In the genomic region with DNA sequence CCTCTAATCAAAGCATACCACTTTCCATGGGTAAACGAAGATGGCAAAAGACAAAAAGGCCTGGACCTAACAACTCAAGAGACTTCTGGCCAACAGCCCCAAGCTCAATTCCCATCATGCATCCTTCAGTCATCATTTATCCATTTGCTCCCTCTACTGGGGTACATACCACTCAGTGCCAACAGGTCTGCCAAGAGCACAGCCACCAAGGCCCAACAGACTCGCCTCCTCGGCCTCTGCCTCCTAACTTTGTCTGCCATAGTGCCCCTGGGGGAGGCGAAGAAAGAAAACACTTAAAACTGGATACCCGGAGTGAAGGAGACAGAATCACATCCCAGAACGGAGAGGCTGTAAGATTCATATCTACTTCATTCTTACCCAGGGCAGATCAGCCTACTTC, we compare ENCODE assay signal across 6 cellular contexts. TPM values are rescaled to one million over a fixed set of nuclear protein-coding genes. Genes with fewer than 3 reads are reported as not detected.
A peak's percentile ranks its signal among the peaks of the same experiment; 100 is the strongest.
DNase-seq lines count a peak whose midpoint lies in the region; ATAC-seq and TF ChIP-seq lines count a peak whose summit lies in the region.

No MANE protein-coding gene starts in this region.

- H3K27me3 ChIP-seq in right lobe of liver = no peaks in the 10 kb centered on the region

- peak overlapping the region; percentile 95 to 99 (median 98) for H3K4me3 ChIP-seq in right lobe of liver

- peaks cover 0 to 19% (median 3%) of the 10 kb centered on the region in 4 donors for H3K4me1 ChIP-seq in right lobe of liver

- H3K27me3 Mint-ChIP-seq in activated T-cell treated with anti-CD3 and anti-CD28 coated beads, Interleukin-2, amount 50 U/mL, for 4 hours (ENCODE audit: low read depth) = no peaks in the 10 kb centered on the region

- peak; percentile 65 for DNase-seq in activated effector memory CD4-positive, alpha-beta T cell treated with anti-CD3 and anti-CD28 coated beads, Interleukin-2, amount 50 U/mL, for 16 hours
- DNase-seq in activated effector memory CD4-positive, alpha-beta T cell treated with Interleukin-2 at 50 U/mL for 16 hours = no peak
- DNase-seq in activated T-cell treated with anti-CD3 and anti-CD28 coated beads, Interleukin-2, amount 50 U/mL, for 4 hours = no peak
- no peak for DNase-seq in right lobe of liver
- DNase-seq in KG1 (lab: John Stamatoyannopoulos, UW) = no peak

- H3K36me3 ChIP-seq in right lobe of liver = peaks cover 10 to 43% (median 28%) of the 10 kb centered on the region in 4 donors

- no peaks in the 10 kb centered on the region for H3K9me3 Mint-ChIP-seq in activated T-cell treated with anti-CD3 and anti-CD28 coated beads, Interleukin-2, amount 50 U/mL, for 4 hours

- no peaks in the 10 kb centered on the region for H3K9me3 ChIP-seq in right lobe of liver

- no peak for TF ChIP-seq POLR2A in right lobe of liver (IDR thresholded peaks at IDR 0.05)

- H3K4me3 Mint-ChIP-seq in activated T-cell treated with anti-CD3 and anti-CD28 coated beads, Interleukin-2, amount 50 U/mL, for 4 hours = peak overlapping the region; percentile 95

- TF ChIP-seq CTCF in right lobe of liver (IDR thresholded peaks at IDR 0.05) = no peak

- H3K36me3 Mint-ChIP-seq in activated T-cell treated with anti-CD3 and anti-CD28 coated beads, Interleukin-2, amount 50 U/mL, for 4 hours (ENCODE audit: insufficient read depth) = peaks cover 44% of the 10 kb centered on the region

- H3K4me1 Mint-ChIP-seq in activated T-cell treated with anti-CD3 and anti-CD28 coated beads, Interleukin-2, amount 50 U/mL, for 4 hours (ENCODE audit: low read depth) = peaks cover 44% of the 10 kb centered on the region

- 17% methylated on average over 5 of the region's 6 CpGs for WGBS in right lobe of liver (ENCODE audit: insufficient coverage, low coverage, low lambda C conversion rate, missing lambda C conversion rate)

- H3K27ac ChIP-seq in right lobe of liver = no peak overlapping the region

- intact Hi-C loops in right lobe of liver (cut with DNase I) = no loop called here

- no peak for ATAC-seq in activated T-cell treated with anti-CD3 and anti-CD28 coated beads, Interleukin-2, amount 50 U/mL, for 4 hours
- ATAC-seq in right lobe of liver = no peak
- ATAC-seq in GM21360 (IDR thresholded peaks at IDR 0.05; ENCODE audit: unreplicated experiment) = no peak

RNA-seq across cellular contexts. Expression of a gene that starts 1.1 kb away (rescaled TPM):
- 100 to 1,000 TPM; 249 to 309 (median 260) TPM for total RNA-seq in activated T-cell treated with anti-CD3 and anti-CD28 coated beads, Interleukin-2, amount 50 U/mL, for 4 hours
- 100 to 1,000 TPM; 107 to 202 (median 171) TPM for total RNA-seq in right lobe of liver

RNA-seq across cellular contexts. Expression of a gene that starts 11.7 kb away (rescaled TPM):
- 10 to 100 TPM; 24.1 to 31.5 (median 30.0) TPM for total RNA-seq in activated T-cell treated with anti-CD3 and anti-CD28 coated beads, Interleukin-2, amount 50 U/mL, for 4 hours
- total RNA-seq in right lobe of liver = 10 to 100 TPM in 4 of 6 experiments, 1 to 10 TPM in 2; 8.5 to 18.3 (median 11.3) TPM

RNA-seq across cellular contexts. Expression of a gene that starts 25.2 kb away (rescaled TPM):
- 10 to 100 TPM; 10.1 to 13.8 (median 13.5) TPM for total RNA-seq in activated T-cell treated with anti-CD3 and anti-CD28 coated beads, Interleukin-2, amount 50 U/mL, for 4 hours
- 100 to 1,000 TPM in 4 of 6 experiments, 10 to 100 TPM in 2; 78.5 to 177 (median 147) TPM for total RNA-seq in right lobe of liver

RNA-seq across cellular contexts. Expression of a gene that starts 28.8 kb away (rescaled TPM):
- total RNA-seq in activated T-cell treated with anti-CD3 and anti-CD28 coated beads, Interleukin-2, amount 50 U/mL, for 4 hours = 10 to 100 TPM; 43.7 to 64.7 (median 60.1) TPM
- 10 to 100 TPM; 11.3 to 35.3 (median 14.6) TPM for total RNA-seq in right lobe of liver

RNA-seq across cellular contexts. Expression of a gene that starts 37.3 kb away (rescaled TPM):
- total RNA-seq in activated T-cell treated with anti-CD3 and anti-CD28 coated beads, Interleukin-2, amount 50 U/mL, for 4 hours = 100 to 1,000 TPM; 115 to 146 (median 131) TPM
- 10 to 100 TPM; 17.2 to 46.3 (median 33.4) TPM for total RNA-seq in right lobe of liver

Comparison
In these comparisons a context has a peak if more than half of its experiments do, and no peak if none do; other contexts are left out.
1. RNA of a gene that starts 25.2 kb away (total RNA-seq): 78.5 to 177 TPM in right lobe of liver; 10.1 to 13.8 TPM in activated T-cell treated with anti-CD3 and anti-CD28 coated beads, Interleukin-2, amount 50 U/mL, for 4 hours; every median in the first group is over 4 times any median in the second.